Comparison of ENCODE assay signal across 1 cellular context in genomic region chr14:103333754-103334643, GRCh38.
TF ChIP-seq lines count a peak whose summit lies in the region.

TSS of gene EIF5 (plus strand) at chr14:103334237. CDS start at chr14:103335861, 1,624 bp downstream.

TF ChIP-seq in GM23338, 12 proteins besides CTCF, POLR2A, EP300 and RAD21 (continued from another document):
- TF ChIP-seq ZNF462 (CRISPR knock-in tag; IDR thresholded peaks at IDR 0.05) (no peak), POLR2AphosphoS5 (IDR thresholded peaks at IDR 0.05; ENCODE audit: low read depth) (peak; percentile 91)
TF ChIP-seq in GM23338: peak in this region for 3.
